12 cellular contexts compared by ENCODE assay signal in the genomic region with DNA sequence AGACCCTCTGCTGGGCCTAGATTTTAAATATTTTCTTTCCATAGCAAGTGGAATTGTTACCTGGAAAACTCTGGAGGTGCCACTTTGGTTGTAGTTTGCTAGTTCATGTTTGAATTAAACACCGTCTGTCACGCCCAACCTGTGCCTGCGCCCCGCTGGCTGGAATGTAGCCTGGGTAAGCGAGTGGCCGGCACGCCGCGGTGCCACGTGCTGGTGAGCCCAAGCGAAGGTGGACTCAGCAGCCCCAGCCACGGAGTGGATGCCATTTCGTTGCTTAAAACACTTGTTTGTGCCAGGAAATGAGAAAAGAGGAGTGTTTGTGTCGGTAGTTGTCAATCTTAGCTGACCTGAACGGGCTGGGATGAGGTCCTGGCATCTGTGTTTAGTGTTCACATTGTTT. TPM values are rescaled to one million over a fixed set of nuclear protein-coding genes. Genes with fewer than 3 reads are reported as not detected.
DNase-seq lines count a peak whose midpoint lies in the region; ATAC-seq and TF ChIP-seq lines count a peak whose summit lies in the region.
"Had no signal": no experiment of that assay in that cellular context is flagged by ENCODE, and none has a peak within 500 bp of the region (broad histone marks: within the 10 kb centered on the region; RNA-seq: fewer than 3 reads in every experiment).

No MANE protein-coding gene starts in this region.

- H3K4me2 ChIP-seq in SK-N-SH (peak overlapping the region; percentile 98; the same call in 1 of the 2 replicates), OCI-LY7 (ENCODE audit: low read length) (no peak overlapping the region)

- POLR2A ChIA-PET in SK-N-SH (lab: Yijun Ruan, JAX): no interaction called here
- POLR2A ChIA-PET in OCI-LY7 (lab: Charles Lee): interaction anchor here (0.6 to 0.7 kb wide), 2 partner anchors 66 to 102 kb away, joined by 3 to 8 read pairs; no protein-coding TSS in a partner anchor

- no peak for ATAC-seq in SK-N-SH treated with all-trans-retinoic acid at 6 μM for 48 hours

- no peak overlapping the region for H3K4me3 ChIP-seq in SK-N-SH (ENCODE audit: low read depth in 2 of 2, low read length in 1 of 2)
- H3K4me3 ChIP-seq in OCI-LY7 (ENCODE audit: low read depth, low read length, poor library complexity, severe bottlenecking): no peak overlapping the region

- H3K79me2 ChIP-seq in SK-N-SH (ENCODE audit: insufficient read depth) (peaks cover 72% of the 10 kb centered on the region), OCI-LY7 (ENCODE audit: insufficient read depth, low read depth, low read length) (peaks cover 73% of the 10 kb centered on the region)

- TF ChIP-seq RAD21 in SK-N-SH (IDR thresholded peaks at IDR 0.05; ENCODE audit: low read length): no peak

- peaks cover 20% of the 10 kb centered on the region for H3K4me1 Mint-ChIP-seq in osteocyte (ENCODE audit: unreplicated experiment)

- H3K27me3 ChIP-seq in SK-N-SH (ENCODE audit: insufficient read depth): no peaks in the 10 kb centered on the region

- BruUV-seq in OCI-LY7 (replicated peaks; lab: Mats Ljungman, UMichigan): TSS peak; percentile 45

- intact Hi-C loops in OCI-LY7 (cut with micrococcal nuclease; ENCODE audit: unreplicated experiment): no loop called here

- H4K20me1 ChIP-seq in SK-N-SH (ENCODE audit: insufficient read depth) (peaks cover 62% of the 10 kb centered on the region), OCI-LY7 (ENCODE audit: insufficient read depth, low read length) (peaks cover 13% of the 10 kb centered on the region)

- H3K9me3 ChIP-seq in SK-N-SH (no peaks in the 10 kb centered on the region), OCI-LY7 (ENCODE audit: low read length) (no peaks in the 10 kb centered on the region)

- no peaks in the 10 kb centered on the region for H3K27me3 Mint-ChIP-seq in osteocyte (ENCODE audit: unreplicated experiment)

- DNase-seq in SK-N-SH: no peak
- no peak for DNase-seq in OCI-LY7 (ENCODE audit: low spot score)
- peak; percentile 23 for DNase-seq in cerebellar cortex (ENCODE audit: low spot score)
- no peak for DNase-seq in osteocyte (ENCODE audit: extremely low spot score, unreplicated experiment)
- no peak for DNase-seq in caudate nucleus (lab: John Stamatoyannopoulos, UW)
- DNase-seq in SKM-1 (lab: John Stamatoyannopoulos, UW; ENCODE audit: unreplicated experiment): no peak
- no peak for DNase-seq in occipital lobe (lab: John Stamatoyannopoulos, UW)
- DNase-seq: 8988T; central memory CD4-positive, alpha-beta T cell; NCI-H1417; NCI-H82 had no signal

- H3K9ac ChIP-seq in SK-N-SH: 0 out of 2 replicates have a peak overlapping the region, but pooled peaks have one; percentile 86

- 96% methylated on average over 15 of the region's 15 CpGs for WGBS in SK-N-SH (ENCODE audit: low lambda C conversion rate)

- CTCF ChIA-PET in SK-N-SH (lab: Yijun Ruan, JAX): interaction anchor here (0.9 to 2.3 kb wide), 4 partner anchors 85 to 546 kb away, joined by 3 to 7 read pairs (median 4); no protein-coding TSS in a partner anchor
- CTCF ChIA-PET in OCI-LY7 (lab: Charles Lee; ENCODE audit: unreplicated experiment): no interaction called here

- peaks cover 11 to 19% of the 10 kb centered on the region in 2 experiments; a peak in 1 of 4 replicates for H3K4me1 ChIP-seq in SK-N-SH (ENCODE audit: control insufficient read depth in 1 of 2, insufficient read depth in 2 of 2, low read depth in 1 of 2, low read length in 1 of 2)
- peaks cover 27% of the 10 kb centered on the region for H3K4me1 ChIP-seq in OCI-LY7 (ENCODE audit: insufficient read depth, low read length, poor library complexity, severe bottlenecking)

- no peak overlapping the region for H3K27ac Mint-ChIP-seq in osteocyte (ENCODE audit: unreplicated experiment)

- no peaks in the 10 kb centered on the region for H3K9me3 Mint-ChIP-seq in osteocyte (ENCODE audit: unreplicated experiment)

- H3K9me2 ChIP-seq in SK-N-SH (no peaks in the 10 kb centered on the region), OCI-LY7 (ENCODE audit: insufficient read depth, low read length) (no peaks in the 10 kb centered on the region)

- TF ChIP-seq EP300 in SK-N-SH (IDR thresholded peaks at IDR 0.05; ENCODE audit: borderline replicate concordance in 1 of 2, low read depth in 1 of 2, low read length in 1 of 2): no peak

- H3K36me3 ChIP-seq in SK-N-SH (replicated peaks in 1 of 2; ENCODE audit: control insufficient read depth in 1 of 2, insufficient read depth in 2 of 2, low read length in 1 of 2) (peaks cover 21 to 26% of the 10 kb centered on the region in 2 experiments), OCI-LY7 (ENCODE audit: insufficient read depth, low read length) (peaks cover 46% of the 10 kb centered on the region)

- peaks cover 3% of the 10 kb centered on the region for H3K36me3 Mint-ChIP-seq in osteocyte (ENCODE audit: unreplicated experiment)

- H3F3A ChIP-seq in SK-N-SH (replicated peaks; ENCODE audit: insufficient read depth): peaks cover 19% of the 10 kb centered on the region

- peak overlapping the region; percentile 42 for H3K4me3 Mint-ChIP-seq in osteocyte (ENCODE audit: unreplicated experiment)

- H3K27ac ChIP-seq in SK-N-SH (ENCODE audit: low read depth in 2 of 2, low read length in 1 of 2): no peak overlapping the region; a peak in 1 of 4 replicates
- no peak overlapping the region for H3K27ac ChIP-seq in OCI-LY7 (ENCODE audit: low read depth, low read length, poor library complexity, severe bottlenecking)
- no peak overlapping the region for H3K27ac ChIP-seq in caudate nucleus (ENCODE audit: low read depth, low read length)

- H2AFZ ChIP-seq in SK-N-SH (ENCODE audit: low read depth) (no peak overlapping the region), OCI-LY7 (ENCODE audit: low read length) (no peak overlapping the region)

- TF ChIP-seq CTCF in SK-N-SH (IDR thresholded peaks at IDR 0.05): no peak
- TF ChIP-seq CTCF in OCI-LY7 (conservative IDR thresholded peaks at IDR 0.05; ENCODE audit: low read length): no peak
- TF ChIP-seq CTCF in osteocyte (IDR thresholded peaks at IDR 0.05): no peak

TF ChIP-seq in SK-N-SH, 30 proteins besides CTCF, POLR2A, EP300 and RAD21 (continues in another document):
- TF ChIP-seq CHD2 (IDR thresholded peaks at IDR 0.05; ENCODE audit: low read length, partially characterized antibody) (no peak), ELF1 (IDR thresholded peaks at IDR 0.05) (no peak), TEAD4 (IDR thresholded peaks at IDR 0.05; ENCODE audit: borderline replicate concordance, insufficient read depth) (no peak), RXRA (IDR thresholded peaks at IDR 0.05; ENCODE audit: borderline replicate concordance, low read depth) (no peak)
- TF ChIP-seq, protein P1, sequence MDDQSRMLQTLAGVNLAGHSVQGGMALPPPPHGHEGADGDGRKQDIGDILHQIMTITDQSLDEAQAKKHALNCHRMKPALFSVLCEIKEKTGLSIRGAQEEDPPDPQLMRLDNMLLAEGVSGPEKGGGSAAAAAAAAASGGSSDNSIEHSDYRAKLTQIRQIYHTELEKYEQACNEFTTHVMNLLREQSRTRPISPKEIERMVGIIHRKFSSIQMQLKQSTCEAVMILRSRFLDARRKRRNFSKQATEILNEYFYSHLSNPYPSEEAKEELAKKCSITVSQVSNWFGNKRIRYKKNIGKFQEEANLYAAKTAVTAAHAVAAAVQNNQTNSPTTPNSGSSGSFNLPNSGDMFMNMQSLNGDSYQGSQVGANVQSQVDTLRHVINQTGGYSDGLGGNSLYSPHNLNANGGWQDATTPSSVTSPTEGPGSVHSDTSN (IDR thresholded peaks at IDR 0.05): no peak

TF ChIP-seq in SK-N-SH treated with all-trans-retinoic acid at 6 μM for 48 hours, 23 proteins besides CTCF, POLR2A, EP300 and RAD21 (continues in another document):
- TF ChIP-seq SNAI2 (CRISPR knock-in tag; IDR thresholded peaks at IDR 0.05) (no peak), ZNF565 (CRISPR knock-in tag; conservative IDR thresholded peaks at IDR 0.05; ENCODE audit: low read depth) (no peak), ZFP30 (CRISPR knock-in tag; IDR thresholded peaks at IDR 0.05) (no peak), ESRRG (CRISPR knock-in tag; IDR thresholded peaks at IDR 0.05) (no peak)
- TF ChIP-seq, protein P2, sequence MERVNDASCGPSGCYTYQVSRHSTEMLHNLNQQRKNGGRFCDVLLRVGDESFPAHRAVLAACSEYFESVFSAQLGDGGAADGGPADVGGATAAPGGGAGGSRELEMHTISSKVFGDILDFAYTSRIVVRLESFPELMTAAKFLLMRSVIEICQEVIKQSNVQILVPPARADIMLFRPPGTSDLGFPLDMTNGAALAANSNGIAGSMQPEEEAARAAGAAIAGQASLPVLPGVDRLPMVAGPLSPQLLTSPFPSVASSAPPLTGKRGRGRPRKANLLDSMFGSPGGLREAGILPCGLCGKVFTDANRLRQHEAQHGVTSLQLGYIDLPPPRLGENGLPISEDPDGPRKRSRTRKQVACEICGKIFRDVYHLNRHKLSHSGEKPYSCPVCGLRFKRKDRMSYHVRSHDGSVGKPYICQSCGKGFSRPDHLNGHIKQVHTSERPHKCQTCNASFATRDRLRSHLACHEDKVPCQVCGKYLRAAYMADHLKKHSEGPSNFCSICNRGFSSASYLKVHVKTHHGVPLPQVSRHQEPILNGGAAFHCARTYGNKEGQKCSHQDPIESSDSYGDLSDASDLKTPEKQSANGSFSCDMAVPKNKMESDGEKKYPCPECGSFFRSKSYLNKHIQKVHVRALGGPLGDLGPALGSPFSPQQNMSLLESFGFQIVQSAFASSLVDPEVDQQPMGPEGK (CRISPR knock-in tag; IDR thresholded peaks at IDR 0.05; ENCODE audit: borderline replicate concordance): no peak
- TF ChIP-seq, protein P3, sequence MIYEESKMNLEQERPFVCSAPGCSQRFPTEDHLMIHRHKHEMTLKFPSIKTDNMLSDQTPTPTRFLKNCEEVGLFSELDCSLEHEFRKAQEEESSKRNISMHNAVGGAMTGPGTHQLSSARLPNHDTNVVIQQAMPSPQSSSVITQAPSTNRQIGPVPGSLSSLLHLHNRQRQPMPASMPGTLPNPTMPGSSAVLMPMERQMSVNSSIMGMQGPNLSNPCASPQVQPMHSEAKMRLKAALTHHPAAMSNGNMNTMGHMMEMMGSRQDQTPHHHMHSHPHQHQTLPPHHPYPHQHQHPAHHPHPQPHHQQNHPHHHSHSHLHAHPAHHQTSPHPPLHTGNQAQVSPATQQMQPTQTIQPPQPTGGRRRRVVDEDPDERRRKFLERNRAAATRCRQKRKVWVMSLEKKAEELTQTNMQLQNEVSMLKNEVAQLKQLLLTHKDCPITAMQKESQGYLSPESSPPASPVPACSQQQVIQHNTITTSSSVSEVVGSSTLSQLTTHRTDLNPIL (CRISPR knock-in tag; IDR thresholded peaks at IDR 0.05; ENCODE audit: low read depth): no peak

RNA-seq across cellular contexts. Expression of a gene that starts 2.7 kb away (rescaled TPM):
- 63.1 and 65.4 TPM in 2 replicates for polyA plus RNA-seq in SK-N-SH (2012; rRNA removed)
- polyA plus RNA-seq in SK-N-SH (2012; cell fraction: cytosol; rRNA removed): 20.4 and 32.7 TPM in 2 replicates
- 341 and 380 TPM in 2 replicates for polyA plus RNA-seq in SK-N-SH (2012; cell fraction: nucleus; rRNA removed)
- 46.3 and 54.4 TPM in 2 replicates for total RNA-seq in OCI-LY7 (2014; rRNA removed; shearing (Covaris generic))
- total RNA-seq in OCI-LY7 (2022): 51.1 and 54.5 TPM in 2 replicates
- total RNA-seq in osteocyte: 33.7 and 36.4 TPM in 2 replicates
- total RNA-seq in occipital lobe: 16.2 TPM

RNA-seq across cellular contexts. Expression of a gene that starts 46.8 kb away (rescaled TPM):
- polyA plus RNA-seq in SK-N-SH (2012; rRNA removed): 369 and 560 TPM in 2 replicates
- polyA plus RNA-seq in SK-N-SH (2012; cell fraction: cytosol; rRNA removed): 137 and 282 TPM in 2 replicates
- 1,170 and 1,470 TPM in 2 replicates for polyA plus RNA-seq in SK-N-SH (2012; cell fraction: nucleus; rRNA removed)
- 78.5 and 105 TPM in 2 replicates for total RNA-seq in OCI-LY7 (2014; rRNA removed; shearing (Covaris generic))
- total RNA-seq in OCI-LY7 (2022) (83.4 and 84.2 TPM in 2 replicates), osteocyte (212 and 226 TPM in 2 replicates), occipital lobe (154 TPM)
